In the genomic region with DNA sequence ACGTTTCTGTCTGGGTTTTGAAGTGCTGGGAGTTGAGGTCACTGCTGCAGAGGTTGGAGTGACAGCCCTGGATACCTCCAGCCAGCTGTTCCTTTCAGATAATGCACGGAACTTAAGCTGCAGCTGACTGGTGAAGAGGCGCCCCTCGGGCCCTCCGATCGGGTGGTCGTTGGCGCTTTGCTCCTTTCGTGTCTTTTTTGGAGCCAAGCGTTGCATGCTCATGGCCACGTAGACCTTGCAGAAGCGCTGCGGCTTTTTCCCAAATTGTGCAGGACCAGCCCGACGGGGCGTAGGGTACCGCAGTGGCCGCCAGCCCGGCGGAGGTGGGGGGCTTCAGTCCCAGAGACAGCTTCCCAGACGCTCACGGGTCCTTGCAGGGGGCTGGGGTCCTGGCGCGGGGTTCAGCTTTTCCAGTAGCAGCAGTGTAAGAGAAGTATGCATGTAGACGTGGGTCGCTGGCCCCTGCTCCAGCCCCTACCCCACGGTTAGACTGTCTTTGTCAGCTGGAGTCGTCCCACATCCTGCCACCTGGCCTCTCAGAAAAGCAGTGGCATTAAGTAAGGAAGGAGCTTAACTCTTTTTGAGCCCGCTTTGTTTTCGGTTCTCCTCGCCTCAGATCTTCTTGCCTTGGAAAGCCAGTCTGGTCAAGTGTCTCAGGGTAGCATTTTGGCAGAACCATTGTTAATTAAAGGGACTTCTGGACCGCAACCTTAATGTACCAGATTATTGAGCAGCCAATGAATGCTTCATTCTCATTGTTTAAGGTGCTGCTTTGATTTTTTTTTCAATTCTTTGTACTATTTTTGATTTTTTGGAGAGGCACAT, we compare ENCODE assay signal across 8 cellular contexts. TPM values are rescaled to one million over a fixed set of nuclear protein-coding genes. Genes with fewer than 3 reads are reported as not detected.
A peak's percentile ranks its signal among the peaks of the same experiment; 100 is the strongest.
DNase-seq lines count a peak whose midpoint lies in the region; ATAC-seq and TF ChIP-seq lines count a peak whose summit lies in the region.

No MANE protein-coding gene starts in this region.

- H3K4me3 Mint-ChIP-seq in CD4-positive, CD25-positive, alpha-beta regulatory T cell, result peak overlapping the region; percentile 92 to 98 (median 96)

- peak overlapping the region; percentile 98 to 99 (median 99) for H3K27ac Mint-ChIP-seq in CD4-positive, CD25-positive, alpha-beta regulatory T cell

- H3K36me3 Mint-ChIP-seq in CD4-positive, CD25-positive, alpha-beta regulatory T cell, result peaks cover 37% of the 10 kb centered on the region

- no peaks in the 10 kb centered on the region for H3K9me3 ChIP-seq in CD4-positive, CD25-positive, alpha-beta regulatory T cell (ENCODE audit: control insufficient read depth in 2 of 2, low read length in 2 of 2)
- H3K9me3 ChIP-seq in ovary, result no peaks in the 10 kb centered on the region

- WGBS in ovary, 3 donors, result 0 to 1% (median 1%) methylated on average over 27 to 32 of the region's 32 CpGs

- H3K4me1 ChIP-seq in CD4-positive, CD25-positive, alpha-beta regulatory T cell (ENCODE audit: control insufficient read depth, insufficient read depth, low read length, poor library complexity, severe bottlenecking), result peaks cover 25% of the 10 kb centered on the region
- H3K4me1 ChIP-seq in ovary (ENCODE audit: insufficient read depth), result peaks cover 8% of the 10 kb centered on the region

- no peak for TF ChIP-seq CTCF in ovary (IDR thresholded peaks at IDR 0.05)

- H3K9me3 Mint-ChIP-seq in CD4-positive, CD25-positive, alpha-beta regulatory T cell, result peaks cover 0 to 3% (median 0%) of the 10 kb centered on the region in 7 donors

- H3K27me3 ChIP-seq in CD4-positive, CD25-positive, alpha-beta regulatory T cell (ENCODE audit: control insufficient read depth, insufficient read depth, low read length), result no peaks in the 10 kb centered on the region
- H3K27me3 ChIP-seq in ovary, result no peaks in the 10 kb centered on the region

- H3K27ac ChIP-seq in CD4-positive, CD25-positive, alpha-beta regulatory T cell (ENCODE audit: insufficient read depth, low read length, poor library complexity, severe bottlenecking), result peak overlapping the region; percentile 97
- H3K27ac ChIP-seq in ovary, result peak overlapping the region; percentile 85 to 88

- H3K27me3 Mint-ChIP-seq in CD4-positive, CD25-positive, alpha-beta regulatory T cell, result peaks cover 5% of the 10 kb centered on the region

- H3K4me1 Mint-ChIP-seq in CD4-positive, CD25-positive, alpha-beta regulatory T cell, result peaks cover 24 to 60% (median 49%) of the 10 kb centered on the region in 4 donors

- TF ChIP-seq EP300 in ovary (IDR thresholded peaks at IDR 0.05), result no peak

- H3K4me3 ChIP-seq in CD4-positive, CD25-positive, alpha-beta regulatory T cell (ENCODE audit: low read depth, low read length), result peak overlapping the region; percentile 99
- H3K4me3 ChIP-seq in ovary, result peak overlapping the region; percentile 93

- intact Hi-C loops in ovary (cut with DNase I), result loop anchor here in 3 of 4 donors (2.0 to 10.0 kb wide), 6 partner anchors 46 to 161 kb away; no protein-coding TSS in a partner anchor

- no peak for TF ChIP-seq POLR2A in ovary (IDR thresholded peaks at IDR 0.05)

- ATAC-seq in CD4-positive, CD25-positive, alpha-beta regulatory T cell (ENCODE audit: low read depth in 2 of 2), result peak in 1 of 2 donors; percentile 1
- ATAC-seq in GM21529 (IDR thresholded peaks at IDR 0.05; ENCODE audit: unreplicated experiment) (peak; percentile 13), HG03460 (IDR thresholded peaks at IDR 0.05; ENCODE audit: unreplicated experiment) (no peak), GM18517 (IDR thresholded peaks at IDR 0.05; ENCODE audit: unreplicated experiment) (no peak)

- peaks cover 30% of the 10 kb centered on the region for H3K36me3 ChIP-seq in CD4-positive, CD25-positive, alpha-beta regulatory T cell (ENCODE audit: control insufficient read depth, insufficient read depth, low read length)
- H3K36me3 ChIP-seq in ovary, result no peaks in the 10 kb centered on the region

- DNase-seq in CD4-positive, CD25-positive, alpha-beta regulatory T cell, result peak in 2 of 3 donors; percentile 65 to 78
- DNase-seq in NCI-H146 (lab: John Stamatoyannopoulos, UW) (peak; percentile 58), globus pallidus (ENCODE audit: low spot score) (peak; percentile 20), ovary (peak in 3 of 5 donors; percentile 56 to 60 (median 60))
- peak; percentile 77 for DNase-seq in activated effector memory CD4-positive, alpha-beta T cell treated with anti-CD3 and anti-CD28 coated beads, Interleukin-2, amount 50 U/mL, for 16 hours

RNA-seq across cellular contexts. Expression of gene TNFAIP3, which starts 0.8 kb away (rescaled TPM):
- 3,783 TPM for total RNA-seq in CD4-positive, CD25-positive, alpha-beta regulatory T cell
- polyA plus RNA-seq in CD4-positive, CD25-positive, alpha-beta regulatory T cell, result 100 to 1,000 TPM in 2 of 4 donors, 10 to 100 TPM in 2; 70.5 to 103 (median 86.4) TPM
- 100 to 1,000 TPM in 3 of 7 donors, 10 to 100 TPM in 4; 57.3 to 206 (median 99.5) TPM for total RNA-seq in ovary
- polyA plus RNA-seq in ovary, result 10 to 100 TPM; 35.4 to 58.0 TPM

Comparison
In these comparisons a context has a peak if more than half of its experiments do, and no peak if none do; other contexts are left out.
1. DNase-seq: peak in every context shown above with its lines; median percentile 77 in activated effector memory CD4-positive, alpha-beta T cell treated with anti-CD3 and anti-CD28 coated beads, Interleukin-2, amount 50 U/mL, for 16 hours; 72 in CD4-positive, CD25-positive, alpha-beta regulatory T cell; 60 in ovary; 58 in NCI-H146; 20 in globus pallidus.
2. RNA of gene TNFAIP3, which starts 0.8 kb away (total RNA-seq): 3,783 TPM in CD4-positive, CD25-positive, alpha-beta regulatory T cell (single experiment); 57.3 to 206 TPM in ovary; every median in the first group is over 10 times any median in the second.